In genomic region chr15:65930134-65930533, GRCh38 we compare ENCODE assay signal across 16 cellular contexts.
"Had no signal": no experiment of that assay in that cellular context is flagged by ENCODE, and none has a peak within 500 bp of the region (broad histone marks: within the 10 kb centered on the region; RNA-seq: fewer than 3 reads in every experiment).

No MANE protein-coding gene starts in this region.

- H3K4me3 Mint-ChIP-seq: activated CD4-positive, alpha-beta memory T cell treated with anti-CD3 and anti-CD28 coated beads for 36 hours; activated CD8-positive, alpha-beta memory T cell treated with anti-CD3 and anti-CD28 coated beads, Interleukin-2, amount 10 ng/mL, durations not matched to agents 7 days and 5 days; activated naive CD4-positive, alpha-beta T cell treated with anti-CD3 and anti-CD28 coated beads, Interleukin-2, amount 10 ng/mL, durations not matched to agents 7 days and 5 days; naive B cell; neural progenitor cell; stimulated activated naive CD8-positive, alpha-beta T cell treated with anti-CD3 and anti-CD28 coated beads, Interleukin-15, Interleukin-2, amounts not matched to agents 100 ng/mL and 50 ng/mL, for 24 hours; type B pancreatic cell had no signal

- H2AFZ ChIP-seq: neural progenitor cell had no signal

- H3K4me2 ChIP-seq: neural progenitor cell had no signal

- H3K9me3 ChIP-seq: pancreas had no signal

- ATAC-seq: activated CD8-positive, alpha-beta memory T cell treated with anti-CD3 and anti-CD28 coated beads, Interleukin-2, amount 10 ng/mL, durations not matched to agents 7 days and 5 days; esophagus mucosa; left lobe of liver; pancreas; sciatic nerve had no signal

- H3K9ac ChIP-seq: neural progenitor cell had no signal

- H3K27ac Mint-ChIP-seq: activated CD4-positive, alpha-beta memory T cell treated with anti-CD3 and anti-CD28 coated beads for 36 hours; activated CD8-positive, alpha-beta memory T cell treated with anti-CD3 and anti-CD28 coated beads, Interleukin-2, amount 10 ng/mL, durations not matched to agents 7 days and 5 days; activated naive CD4-positive, alpha-beta T cell treated with anti-CD3 and anti-CD28 coated beads, Interleukin-2, amount 10 ng/mL, durations not matched to agents 7 days and 5 days; activated T-helper 2 cell treated with anti-CD3 and anti-CD28 coated beads, Interferon-gamma antibody, Interleukin-2, Interleukin-4, amounts not matched to agents 10 μg/mL and 5 μg/mL and 100 μg/mL, durations not matched to agents 14 hours and 24 hours and 36 hours; neural progenitor cell; stimulated activated naive CD8-positive, alpha-beta T cell treated with anti-CD3 and anti-CD28 coated beads, Interleukin-15, Interleukin-2, amounts not matched to agents 100 ng/mL and 50 ng/mL, for 24 hours; type B pancreatic cell had no signal

- H3K27me3 Mint-ChIP-seq: activated CD4-positive, alpha-beta memory T cell treated with anti-CD3 and anti-CD28 coated beads for 36 hours; activated CD8-positive, alpha-beta memory T cell treated with anti-CD3 and anti-CD28 coated beads, Interleukin-2, amount 10 ng/mL, durations not matched to agents 7 days and 5 days; activated naive CD4-positive, alpha-beta T cell treated with anti-CD3 and anti-CD28 coated beads, Interleukin-2, amount 10 ng/mL, durations not matched to agents 7 days and 5 days; naive B cell; stimulated activated naive CD8-positive, alpha-beta T cell treated with anti-CD3 and anti-CD28 coated beads, Interleukin-15, Interleukin-2, amounts not matched to agents 100 ng/mL and 50 ng/mL, for 24 hours; type B pancreatic cell had no signal

- DNase-seq: activated CD4-positive, alpha-beta memory T cell treated with anti-CD3 and anti-CD28 coated beads for 36 hours; activated CD8-positive, alpha-beta memory T cell treated with anti-CD3 and anti-CD28 coated beads, Interleukin-2, amount 10 ng/mL, durations not matched to agents 7 days and 5 days; activated naive CD4-positive, alpha-beta T cell treated with anti-CD3 and anti-CD28 coated beads, Interleukin-2, amount 10 ng/mL, durations not matched to agents 7 days and 5 days; activated T-cell treated with anti-CD3 and anti-CD28 coated beads, Interleukin-2, amount 50 U/mL, for 1 hour; hippocampal formation; naive B cell; pancreas; WERI-Rb-1 had no signal

- H3K9me3 Mint-ChIP-seq: activated CD4-positive, alpha-beta memory T cell treated with anti-CD3 and anti-CD28 coated beads for 36 hours; activated naive CD4-positive, alpha-beta T cell treated with anti-CD3 and anti-CD28 coated beads, Interleukin-2, amount 10 ng/mL, durations not matched to agents 7 days and 5 days; activated T-helper 2 cell treated with anti-CD3 and anti-CD28 coated beads, Interferon-gamma antibody, Interleukin-2, Interleukin-4, amounts not matched to agents 10 μg/mL and 5 μg/mL and 100 μg/mL, durations not matched to agents 14 hours and 24 hours and 36 hours; naive B cell; neural progenitor cell; stimulated activated naive CD8-positive, alpha-beta T cell treated with anti-CD3 and anti-CD28 coated beads, Interleukin-15, Interleukin-2, amounts not matched to agents 100 ng/mL and 50 ng/mL, for 24 hours; type B pancreatic cell had no signal

- H3K27me3 ChIP-seq: cardiac muscle cell, neural progenitor cell, pancreas had no signal

- H3K4me1 Mint-ChIP-seq: activated CD8-positive, alpha-beta memory T cell treated with anti-CD3 and anti-CD28 coated beads, Interleukin-2, amount 10 ng/mL, durations not matched to agents 7 days and 5 days; activated naive CD4-positive, alpha-beta T cell treated with anti-CD3 and anti-CD28 coated beads, Interleukin-2, amount 10 ng/mL, durations not matched to agents 7 days and 5 days; neural progenitor cell had no signal

- H3K36me3 ChIP-seq: cardiac muscle cell, neural progenitor cell, pancreas, WERI-Rb-1 had no signal

- H3K4me1 ChIP-seq: neural progenitor cell, pancreas had no signal

- H3K36me3 Mint-ChIP-seq: activated CD4-positive, alpha-beta memory T cell treated with anti-CD3 and anti-CD28 coated beads for 36 hours; activated CD8-positive, alpha-beta memory T cell treated with anti-CD3 and anti-CD28 coated beads, Interleukin-2, amount 10 ng/mL, durations not matched to agents 7 days and 5 days; activated naive CD4-positive, alpha-beta T cell treated with anti-CD3 and anti-CD28 coated beads, Interleukin-2, amount 10 ng/mL, durations not matched to agents 7 days and 5 days; naive B cell; neural progenitor cell; type B pancreatic cell had no signal

- H3K4me3 ChIP-seq: cardiac muscle cell, neural progenitor cell, pancreas had no signal

- H3K27ac ChIP-seq: cardiac muscle cell, neural progenitor cell, pancreas, WERI-Rb-1 had no signal
